20 cellular contexts compared by ENCODE assay signal in genomic region chr16:24847358-24847664, GRCh38. TPM values are rescaled to one million over a fixed set of nuclear protein-coding genes. Genes with fewer than 3 reads are reported as not detected.
DNase-seq lines count a peak whose midpoint lies in the region; ATAC-seq and TF ChIP-seq lines count a peak whose summit lies in the region.
"Had no signal": no experiment of that assay in that cellular context is flagged by ENCODE, and none has a peak within 500 bp of the region (broad histone marks: within the 10 kb centered on the region; RNA-seq: fewer than 3 reads in every experiment).

No MANE protein-coding gene starts in this region.

- H3K27me3 ChIP-seq in right atrium auricular region (no peaks in the 10 kb centered on the region), Peyer's patch (no peaks in the 10 kb centered on the region), dorsolateral prefrontal cortex (no peaks in the 10 kb centered on the region)
- H3K27me3 ChIP-seq: BLaER1 treated with 17β-estradiol and CSF1 and Interleukin-3, amounts not matched to agents 10 nM and 100 nM had no signal

- H3K27ac ChIP-seq in right atrium auricular region (no peak overlapping the region), Peyer's patch (peak overlapping the region in 3 of 4 donors; percentile 24 to 79 (median 37)), dorsolateral prefrontal cortex (peak overlapping the region in 55 of 59 donors; percentile 34 to 99 (median 88)), substantia nigra (ENCODE audit: low read depth, low read length, poor library complexity, severe bottlenecking) (peak overlapping the region; percentile 98)
- H3K27ac ChIP-seq: BLaER1 treated with 17β-estradiol and CSF1 and Interleukin-3, amounts not matched to agents 10 nM and 100 nM had no signal

- H3K4me1 ChIP-seq in right atrium auricular region, result no peaks in the 10 kb centered on the region
- H3K4me1 ChIP-seq in Peyer's patch, result peaks cover 0 to 18% (median 0%) of the 10 kb centered on the region in 4 donors
- H3K4me1 ChIP-seq: BLaER1 treated with 17β-estradiol and CSF1 and Interleukin-3, amounts not matched to agents 10 nM and 100 nM had no signal

- no peak for TF ChIP-seq CTCF in right atrium auricular region (IDR thresholded peaks at IDR 0.05)
- no peak for TF ChIP-seq CTCF in Peyer's patch (IDR thresholded peaks at IDR 0.05)
- no peak for TF ChIP-seq CTCF in dorsolateral prefrontal cortex (IDR thresholded peaks at IDR 0.05 in 54 of 56, conservative IDR thresholded peaks at IDR 0.05 in 2 of 56; ENCODE audit: low read depth in 1 of 56, partially characterized antibody in 56 of 56)

- H3K36me3 Mint-ChIP-seq in activated T-helper 1 cell treated with anti-CD3 and anti-CD28 coated beads, Interleukin-12 subunit alpha, Interleukin-12 subunit beta, Interleukin-2, Interleukin-4 antibody, amounts not matched to agents 30 ng/mL and 10 ng/mL and 1 ng/mL, durations not matched to agents 14 hours and 24 hours and 36 hours (ENCODE audit: low read depth), result no peaks in the 10 kb centered on the region

- no peaks in the 10 kb centered on the region for H3K4me1 Mint-ChIP-seq in activated T-helper 1 cell treated with anti-CD3 and anti-CD28 coated beads, Interleukin-12 subunit alpha, Interleukin-12 subunit beta, Interleukin-2, Interleukin-4 antibody, amounts not matched to agents 30 ng/mL and 10 ng/mL and 1 ng/mL, durations not matched to agents 14 hours and 24 hours and 36 hours (ENCODE audit: low read depth)
- H3K4me1 Mint-ChIP-seq: B cell, GM23338, IgD-negative memory B cell had no signal

- DNase-seq in right atrium auricular region (ENCODE audit: low spot score), result peak; percentile 23
- DNase-seq in cardiac septum (ENCODE audit: low spot score), result no peak
- no peak for DNase-seq in Peyer's patch
- peak in 1 of 10 donors; percentile 3 for DNase-seq in dorsolateral prefrontal cortex
- DNase-seq in substantia nigra (lab: John Stamatoyannopoulos, UW), result no peak
- DNase-seq in activated T-helper 1 cell treated with anti-CD3 and anti-CD28 coated beads, Interleukin-12 subunit alpha, Interleukin-12 subunit beta, Interleukin-2, Interleukin-4 antibody, amounts not matched to agents 30 ng/mL and 10 ng/mL and 1 ng/mL, durations not matched to agents 14 hours and 24 hours and 36 hours (ENCODE audit: low spot score), result no peak
- no peak for DNase-seq in activated naive CD4-positive, alpha-beta T cell treated with Interleukin-2 at 50 U/mL for 16 hours
- DNase-seq: 8988T; Calu3; CD8-positive, alpha-beta T cell; DND-41; EL; HCEC 1CT; HFFc6 had no signal

- H3K9me3 Mint-ChIP-seq in activated T-helper 1 cell treated with anti-CD3 and anti-CD28 coated beads, Interleukin-12 subunit alpha, Interleukin-12 subunit beta, Interleukin-2, Interleukin-4 antibody, amounts not matched to agents 30 ng/mL and 10 ng/mL and 1 ng/mL, durations not matched to agents 14 hours and 24 hours and 36 hours, result no peaks in the 10 kb centered on the region
- H3K9me3 Mint-ChIP-seq: CD8-positive, alpha-beta T cell; GM23338; HFFc6; IgD-negative memory B cell had no signal

- no peak for ATAC-seq in GM21576 (IDR thresholded peaks at IDR 0.05; ENCODE audit: unreplicated experiment)
- ATAC-seq: CD8-positive, alpha-beta T cell had no signal

- H3K27me3 Mint-ChIP-seq in activated T-helper 1 cell treated with anti-CD3 and anti-CD28 coated beads, Interleukin-12 subunit alpha, Interleukin-12 subunit beta, Interleukin-2, Interleukin-4 antibody, amounts not matched to agents 30 ng/mL and 10 ng/mL and 1 ng/mL, durations not matched to agents 14 hours and 24 hours and 36 hours (ENCODE audit: insufficient read depth), result peaks cover 3% of the 10 kb centered on the region
- H3K27me3 Mint-ChIP-seq: B cell, IgD-negative memory B cell had no signal

- H3K4me3 ChIP-seq in right atrium auricular region (no peak overlapping the region), Peyer's patch (peak overlapping the region in 2 of 4 donors; percentile 26 to 32), dorsolateral prefrontal cortex (peak overlapping the region in 53 of 59 donors; percentile 4 to 69 (median 51))
- H3K4me3 ChIP-seq: BLaER1 treated with 17β-estradiol and CSF1 and Interleukin-3, amounts not matched to agents 10 nM and 100 nM; GM23338 had no signal

- no peak overlapping the region for H3K27ac Mint-ChIP-seq in activated T-helper 1 cell treated with anti-CD3 and anti-CD28 coated beads, Interleukin-12 subunit alpha, Interleukin-12 subunit beta, Interleukin-2, Interleukin-4 antibody, amounts not matched to agents 30 ng/mL and 10 ng/mL and 1 ng/mL, durations not matched to agents 14 hours and 24 hours and 36 hours
- H3K27ac Mint-ChIP-seq: B cell; CD8-positive, alpha-beta T cell; GM23338; IgD-negative memory B cell had no signal

- H3K4me3 Mint-ChIP-seq in activated T-helper 1 cell treated with anti-CD3 and anti-CD28 coated beads, Interleukin-12 subunit alpha, Interleukin-12 subunit beta, Interleukin-2, Interleukin-4 antibody, amounts not matched to agents 30 ng/mL and 10 ng/mL and 1 ng/mL, durations not matched to agents 14 hours and 24 hours and 36 hours, result no peak overlapping the region
- H3K4me3 Mint-ChIP-seq: B cell; CD8-positive, alpha-beta T cell; GM23338; HFFc6; IgD-negative memory B cell had no signal

- no peak for TF ChIP-seq POLR2A in Peyer's patch (IDR thresholded peaks at IDR 0.05)

- H3K9me3 ChIP-seq in right atrium auricular region (no peaks in the 10 kb centered on the region), Peyer's patch (no peaks in the 10 kb centered on the region)
- H3K9me3 ChIP-seq: BLaER1 treated with 17β-estradiol and CSF1 and Interleukin-3, amounts not matched to agents 10 nM and 100 nM had no signal

- H3K36me3 ChIP-seq in right atrium auricular region (no peaks in the 10 kb centered on the region), Peyer's patch (no peaks in the 10 kb centered on the region)
- H3K36me3 ChIP-seq: BLaER1 treated with 17β-estradiol and CSF1 and Interleukin-3, amounts not matched to agents 10 nM and 100 nM had no signal

- intact Hi-C loops in cardiac septum (cut with DNase I), result no loop called here
- intact Hi-C loops in dorsolateral prefrontal cortex (cut with DNase I), result no loop called here
- intact Hi-C loops in activated T-helper 1 cell treated with anti-CD3 and anti-CD28 coated beads, Interleukin-12 subunit alpha, Interleukin-12 subunit beta, Interleukin-2, Interleukin-4 antibody, amounts not matched to agents 30 ng/mL and 10 ng/mL and 1 ng/mL, durations not matched to agents 14 hours and 24 hours and 36 hours (cut with micrococcal nuclease), result no loop called here

RNA-seq across cellular contexts. Expression of gene SLC5A11, which starts 1.5 kb away (rescaled TPM):
- total RNA-seq in right atrium auricular region (not detected), cardiac septum (not detected), Peyer's patch (100 to 1,000 TPM in 2 of 4 donors, 10 to 100 TPM in 1, 1 to 10 TPM in 1; 1.7 to 138 (median 88.6) TPM), dorsolateral prefrontal cortex (100 to 1,000 TPM in 21 of 120 experiments, 10 to 100 TPM in 92, 1 to 10 TPM in 7; 2.6 to 281 (median 48.8) TPM)
- 0.07 and 0.10 TPM in 2 replicates for total RNA-seq in activated T-helper 1 cell treated with anti-CD3 and anti-CD28 coated beads, Interleukin-12 subunit alpha, Interleukin-12 subunit beta, Interleukin-2, Interleukin-4 antibody, amounts not matched to agents 30 ng/mL and 10 ng/mL and 1 ng/mL, durations not matched to agents 14 hours and 24 hours and 36 hours
- total RNA-seq: Calu3, G401 had no signal

Comparison
In these comparisons a context has a peak if more than half of its experiments do, and no peak if none do; other contexts are left out.
1. H3K27ac ChIP-seq: peak in Peyer's patch (3 of 4), dorsolateral prefrontal cortex (55 of 59) and substantia nigra (single experiment); none in right atrium auricular region (0 of 2).
2. H3K4me3 ChIP-seq: peak in dorsolateral prefrontal cortex (53 of 59); none in right atrium auricular region (0 of 2).